ENCODE assay signal across 3 cellular contexts in the genomic region with DNA sequence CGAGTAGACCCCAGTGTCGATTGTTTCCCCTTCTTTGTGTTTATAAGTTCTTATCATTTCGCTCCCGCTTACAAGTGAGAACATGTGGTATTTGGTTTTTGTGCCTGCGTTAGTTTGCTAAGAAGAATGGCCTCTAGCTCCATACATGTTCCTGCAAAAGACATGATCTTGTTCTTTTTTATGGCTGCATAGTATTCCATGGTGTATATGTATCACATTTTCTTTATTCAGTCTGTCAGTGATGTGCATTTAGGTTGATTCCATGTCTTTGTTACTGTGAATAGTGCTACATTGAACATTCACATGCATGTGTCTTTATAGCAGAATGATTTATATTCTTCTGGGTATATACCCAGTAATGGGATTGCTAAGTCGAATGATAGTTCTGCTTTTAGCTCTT.
A peak's percentile ranks its signal among the peaks of the same experiment; 100 is the strongest.
DNase-seq lines count a peak whose midpoint lies in the region; ATAC-seq, FAIRE-seq and TF ChIP-seq lines count a peak whose summit lies in the region.
"Not testable (repeated sequence)": the region's sequence is repeated elsewhere in the genome, so short reads cannot be mapped to it uniquely, and the experiment has no call there.

No MANE protein-coding gene starts in this region.

- not testable (repeated sequence) for FAIRE-seq in K562 (lab: Jason Lieb, UNC); H1 (lab: Jason Lieb, UNC)

- not testable (repeated sequence) for H4K5ac ChIP-seq in H1 (ENCODE audit: insufficient read length, low read depth, low read length)

- DNase-seq in K562 (ENCODE audit: extremely low read depth in 1 of 4, low spot score in 3 of 4); H1 (ENCODE audit: low read depth in 1 of 2, low spot score in 2 of 2): not testable (repeated sequence)

- in situ Hi-C loops in K562 (cut with MboI) = not testable (repeated sequence)

- not testable (repeated sequence) for H3K9me1 ChIP-seq in K562 (ENCODE audit: control insufficient read depth, insufficient read depth, low read length)

- H3K4me2 ChIP-seq in K562 (ENCODE audit: insufficient read depth, low read length); H1 (ENCODE audit: insufficient read depth in 1 of 2, low read depth in 2 of 2, low read length in 2 of 2): not testable (repeated sequence)

- not testable (repeated sequence) for H3K4me1 ChIP-seq in HEK293 (ENCODE audit: control insufficient read depth, insufficient read depth, low read length); K562 (replicated peaks in 1 of 2; ENCODE audit: control insufficient read depth in 2 of 2, insufficient read depth in 2 of 2, low read length in 2 of 2); H1 (replicated peaks in 1 of 4; ENCODE audit: control insufficient read depth in 3 of 4, insufficient read depth in 4 of 4, low read length in 3 of 4)

- H3K9ac ChIP-seq in K562 (ENCODE audit: insufficient read depth in 1 of 2, low read depth in 2 of 2, low read length in 2 of 2); H1 (replicated peaks in 1 of 4; ENCODE audit: extremely low read depth in 1 of 4, low read depth in 3 of 4, low read length in 3 of 4): not testable (repeated sequence)

- H2BK12ac ChIP-seq in H1 (ENCODE audit: low read depth, low read length) = not testable (repeated sequence)

- H2AFZ ChIP-seq in K562 (ENCODE audit: low read depth, low read length); H1 (ENCODE audit: low read length): not testable (repeated sequence)

- not testable (repeated sequence) for TF ChIP-seq CTCF in HEK293 (tag by site-specific recombination; IDR thresholded peaks at IDR 0.05); K562 (IDR thresholded peaks at IDR 0.05 in 2 of 3, conservative IDR thresholded peaks at IDR 0.05 in 1 of 3; ENCODE audit: insufficient read depth in 2 of 3, low read depth in 1 of 3, low read length in 3 of 3); H1 (IDR thresholded peaks at IDR 0.05; ENCODE audit: control extremely low read depth in 1 of 3, insufficient read depth in 1 of 3, low read depth in 1 of 3, low read length in 3 of 3)

- H2AK5ac ChIP-seq in H1 (ENCODE audit: low read depth, low read length) = not testable (repeated sequence)

- not testable (repeated sequence) for H2BK5ac ChIP-seq in H1 (ENCODE audit: low read depth, low read length)

- not testable (repeated sequence) for H4K20me1 ChIP-seq in K562 (replicated peaks; ENCODE audit: control insufficient read depth, insufficient read depth, low read length); H1 (replicated peaks in 1 of 2; ENCODE audit: control insufficient read depth in 1 of 2, insufficient read depth in 2 of 2, low read length in 2 of 2)

- not testable (repeated sequence) for H3K27me3 ChIP-seq in K562 (ENCODE audit: control insufficient read depth in 2 of 2, insufficient read depth in 2 of 2, low read length in 2 of 2); H1 (replicated peaks in 1 of 4; ENCODE audit: control insufficient read depth in 3 of 4, extremely low read depth in 1 of 4, insufficient read depth in 3 of 4, low read length in 3 of 4)

- not testable (repeated sequence) for TF ChIP-seq POLR2A in K562 (conservative IDR thresholded peaks at IDR 0.05); H1 (IDR thresholded peaks at IDR 0.05; ENCODE audit: control extremely low read depth in 1 of 2, low read depth in 2 of 2, low read length in 2 of 2)

- H2BK120ac ChIP-seq in H1 (replicated peaks; ENCODE audit: low read depth, low read length) = not testable (repeated sequence)

- not testable (repeated sequence) for H3K23me2 ChIP-seq in H1 (ENCODE audit: low read depth, low read length)

- ATAC-seq in K562 = not testable (repeated sequence)

- H3K4me3 ChIP-seq in HEK293 (ENCODE audit: low read depth, low read length); K562; H1 (ENCODE audit: extremely low read depth in 1 of 4, insufficient read depth in 2 of 4, low read depth in 3 of 4, low read length in 4 of 4): not testable (repeated sequence)

- not testable (repeated sequence) for H3K18ac ChIP-seq in H1 (ENCODE audit: extremely low read depth, low read length)

- H3K9me3 ChIP-seq in HEK293 (ENCODE audit: control insufficient read depth, insufficient read depth, low read depth, low read length); K562 (replicated peaks; ENCODE audit: control insufficient read depth, insufficient read depth, low read depth, low read length); H1 (ENCODE audit: insufficient read depth in 2 of 2, low read depth in 1 of 2, low read length in 1 of 2): not testable (repeated sequence)

- BruUV-seq in K562 (replicated peaks; lab: Mats Ljungman, UMichigan) = not testable (repeated sequence)

- not testable (repeated sequence) for H3K79me1 ChIP-seq in H1 (ENCODE audit: low read depth, low read length)

- not testable (repeated sequence) for H2BK15ac ChIP-seq in H1 (ENCODE audit: low read length)

- H3K14ac ChIP-seq in H1 (ENCODE audit: insufficient read length) = not testable (repeated sequence)

- H2BK20ac ChIP-seq in H1 (ENCODE audit: low read length) = not testable (repeated sequence)

- not testable (repeated sequence) for TF ChIP-seq RAD21 in K562 (CRISPR knock-in tag; conservative IDR thresholded peaks at IDR 0.05 in 1 of 2, IDR thresholded peaks at IDR 0.05 in 1 of 2); H1 (IDR thresholded peaks at IDR 0.05 in 1 of 2, conservative IDR thresholded peaks at IDR 0.05 in 1 of 2; ENCODE audit: low read depth in 2 of 2, low read length in 2 of 2)

- not testable (repeated sequence) for H4K8ac ChIP-seq in H1 (ENCODE audit: extremely low read depth, insufficient read depth, low read length)

- not testable (repeated sequence) for H3K4ac ChIP-seq in H1 (replicated peaks; ENCODE audit: insufficient read length, low read depth, low read length)

- 75% methylated on average over 6 of the region's 6 CpGs for WGBS in K562 (ENCODE audit: insufficient coverage, low coverage, missing lambda C conversion rate)
- WGBS in H1 (ENCODE audit: extremely low coverage in 1 of 2, insufficient coverage in 1 of 2, insufficient read length in 1 of 2, insufficient replicate concordance in 2 of 2, low coverage in 1 of 2, low lambda C conversion rate in 2 of 2, missing lambda C conversion rate in 1 of 2), 2 experiments = 92% methylated on average over 6 of the region's 6 CpGs; no CpG with 5 or more reads in 1 of the 2 experiments

- intact Hi-C loops in K562 (cut with micrococcal nuclease) = not testable (repeated sequence)

- H3K79me2 ChIP-seq in K562 (ENCODE audit: control insufficient read depth, insufficient read depth, low read length); H1 (ENCODE audit: control insufficient read depth in 1 of 2, insufficient read depth in 2 of 2, low read length in 2 of 2): not testable (repeated sequence)

- H3K27ac ChIP-seq in HEK293 (ENCODE audit: extremely low read depth, low read depth, low read length); K562 (ENCODE audit: extremely low read depth, low read depth, low read length); H1 (ENCODE audit: low read depth, low read length): not testable (repeated sequence)

- CTCF ChIA-PET in HEK293 (lab: Yijun Ruan, JAX); K562 (lab: Yijun Ruan, JAX; ENCODE audit: low intra/inter-chr PET ratio): not testable (repeated sequence)
- CTCF ChIA-PET in H1 (lab: Charles Lee; ENCODE audit: partially characterized antibody) = interaction anchor here (0.9 kb wide), 1 partner anchor 55 kb away, joined by 3 read pairs; no protein-coding TSS in a partner anchor

- not testable (repeated sequence) for H3K56ac ChIP-seq in H1 (replicated peaks; ENCODE audit: insufficient read length, low read depth, low read length)

- H4K91ac ChIP-seq in H1 (replicated peaks; ENCODE audit: insufficient read length, low read length) = not testable (repeated sequence)

- TF ChIP-seq EP300 in K562 (IDR thresholded peaks at IDR 0.05; ENCODE audit: low read length); H1 (IDR thresholded peaks at IDR 0.05; ENCODE audit: borderline replicate concordance in 1 of 2, low read depth in 2 of 2, low read length in 2 of 2): not testable (repeated sequence)

- not testable (repeated sequence) for H3K23ac ChIP-seq in H1 (ENCODE audit: insufficient read length)

- H3K36me3 ChIP-seq in HEK293 (ENCODE audit: control insufficient read depth in 2 of 2, insufficient read depth in 1 of 2, low read length in 2 of 2); K562 (ENCODE audit: control insufficient read depth, insufficient read depth, low read length); H1 (ENCODE audit: control insufficient read depth in 2 of 4, insufficient read depth in 4 of 4, low read length in 3 of 4): not testable (repeated sequence)

- POLR2A ChIA-PET in HEK293 (lab: Yijun Ruan, JAX); K562 (lab: Yijun Ruan, JAX); H1 (lab: Charles Lee; ENCODE audit: partially characterized antibody): not testable (repeated sequence)

TF ChIP-seq in HEK293, 187 proteins besides CTCF, POLR2A, EP300 and RAD21:
- peak; percentile 68 for TF ChIP-seq ZNF146 (tag by site-specific recombination; IDR thresholded peaks at IDR 0.05)

TF ChIP-seq in K562, 482 proteins besides CTCF, POLR2A, EP300 and RAD21:
- TF ChIP-seq BCOR (IDR thresholded peaks at IDR 0.05) = peak; percentile 21; the same call in 1 of the 2 replicates
- TF ChIP-seq RBM25 (IDR thresholded peaks at IDR 0.05; ENCODE audit: low read depth, low read length, severe bottlenecking) = peak; percentile 31
- peak; percentile 70 for TF ChIP-seq ZNF146 (CRISPR knock-in tag; IDR thresholded peaks at IDR 0.05; ENCODE audit: unreplicated experiment)

TF ChIP-seq in H1, 55 proteins besides CTCF, POLR2A, EP300 and RAD21:
- TF ChIP-seq KDM1A (IDR thresholded peaks at IDR 0.05; ENCODE audit: borderline replicate concordance, low read length) = 0 out of 2 replicates have a peak, but pooled peaks have one; percentile 17
